21 cellular contexts compared by ENCODE assay signal in genomic region chr2:32712870-32713269, GRCh38.
DNase-seq lines count a peak whose midpoint lies in the region; ATAC-seq, FAIRE-seq and TF ChIP-seq lines count a peak whose summit lies in the region.
"Had no signal": no experiment of that assay in that cellular context is flagged by ENCODE, and none has a peak within 500 bp of the region (broad histone marks: within the 10 kb centered on the region; RNA-seq: fewer than 3 reads in every experiment).

No MANE protein-coding gene starts in this region.

- H3K9me3 Mint-ChIP-seq in nephron, result no peaks in the 10 kb centered on the region
- H3K9me3 Mint-ChIP-seq: activated naive CD4-positive, alpha-beta T cell treated with anti-CD3 and anti-CD28 coated beads, Interleukin-2, amount 50 U/mL, for 24 hours had no signal

- H3K27ac Mint-ChIP-seq in nephron, result peak overlapping the region in 2 of 3 experiments; percentile 8 to 18
- H3K27ac Mint-ChIP-seq: activated B cell treated with CpG ODN at 0.5 μM for 24 hours; activated naive CD4-positive, alpha-beta T cell treated with anti-CD3 and anti-CD28 coated beads, Interleukin-2, amount 50 U/mL, for 24 hours; activated T-helper 1 cell treated with anti-CD3 and anti-CD28 coated beads, Interleukin-12 subunit alpha, Interleukin-12 subunit beta, Interleukin-2, Interleukin-4 antibody, amounts not matched to agents 30 ng/mL and 10 ng/mL and 1 ng/mL, durations not matched to agents 14 hours and 24 hours and 36 hours had no signal

- peaks cover 4 to 21% of the 10 kb centered on the region in 2 donors for H3K4me1 ChIP-seq in ascending aorta

- no peaks in the 10 kb centered on the region for H3K27me3 ChIP-seq in ascending aorta

- no peak overlapping the region for H3K4me3 ChIP-seq in LNCaP clone FGC (ENCODE audit: low read depth, low read length)
- H3K4me3 ChIP-seq in ascending aorta, result no peak overlapping the region
- no peak overlapping the region for H3K4me3 ChIP-seq in fibroblast of mammary gland (ENCODE audit: control insufficient read depth, low read depth, low read length)
- H3K4me3 ChIP-seq: prostate gland had no signal

- H3K36me3 ChIP-seq in ascending aorta, result no peaks in the 10 kb centered on the region
- H3K36me3 ChIP-seq: prostate gland had no signal

- peak overlapping the region; percentile 72 to 80 for H3K27ac ChIP-seq in ascending aorta
- H3K27ac ChIP-seq: prostate gland had no signal

- intact Hi-C loops in ascending aorta (cut with DNase I), result loop anchor here (2.0 to 5.0 kb wide), 3 partner anchors 66 to 654 kb away; partner anchors contain the start of gene TTC27

- ATAC-seq in GM18867 (IDR thresholded peaks at IDR 0.05; ENCODE audit: unreplicated experiment), result no peak

- no peaks in the 10 kb centered on the region for H3K9me3 ChIP-seq in ascending aorta
- H3K9me3 ChIP-seq: prostate gland had no signal

- no peak overlapping the region for H3K4me3 Mint-ChIP-seq in nephron
- H3K4me3 Mint-ChIP-seq: activated B cell treated with CpG ODN at 0.5 μM for 24 hours; activated naive CD4-positive, alpha-beta T cell treated with anti-CD3 and anti-CD28 coated beads, Interleukin-2, amount 50 U/mL, for 24 hours; activated T-helper 1 cell treated with anti-CD3 and anti-CD28 coated beads, Interleukin-12 subunit alpha, Interleukin-12 subunit beta, Interleukin-2, Interleukin-4 antibody, amounts not matched to agents 30 ng/mL and 10 ng/mL and 1 ng/mL, durations not matched to agents 14 hours and 24 hours and 36 hours had no signal

- no peak for FAIRE-seq in HTR-8/SVneo (lab: Jason Lieb, UNC)
- FAIRE-seq: D721Med had no signal

- TF ChIP-seq CTCF in LNCaP clone FGC (IDR thresholded peaks at IDR 0.05; ENCODE audit: control insufficient read depth, extremely low read depth, insufficient read depth), result no peak
- TF ChIP-seq CTCF in ascending aorta (IDR thresholded peaks at IDR 0.05), result no peak
- no peak for TF ChIP-seq CTCF in fibroblast of mammary gland (conservative IDR thresholded peaks at IDR 0.05; ENCODE audit: control insufficient read depth, insufficient read depth, low read depth, low read length)
- no peak for TF ChIP-seq CTCF in nephron (IDR thresholded peaks at IDR 0.05; ENCODE audit: unreplicated experiment in 3 of 3)

- H3K27me3 Mint-ChIP-seq in nephron (ENCODE audit: low read depth), result no peaks in the 10 kb centered on the region
- H3K27me3 Mint-ChIP-seq: activated B cell treated with CpG ODN at 0.5 μM for 24 hours; activated naive CD4-positive, alpha-beta T cell treated with anti-CD3 and anti-CD28 coated beads, Interleukin-2, amount 50 U/mL, for 24 hours had no signal

- H3K36me3 Mint-ChIP-seq in nephron (ENCODE audit: low read depth), result peaks cover 22% of the 10 kb centered on the region

- DNase-seq in LNCaP clone FGC (ENCODE audit: low read depth), result peak; percentile 48
- peak in 1 of 2 donors; percentile 67 for DNase-seq in ascending aorta (ENCODE audit: low spot score in 2 of 2)
- DNase-seq in fibroblast of mammary gland (ENCODE audit: low read depth), result peak; percentile 54
- DNase-seq in NCI-H1105 treated with DMSO at 0.1 percent for 48 hours (lab: John Stamatoyannopoulos, UW), result no peak
- no peak for DNase-seq in HTR-8/SVneo (ENCODE audit: insufficient read length, low spot score)
- no peak for DNase-seq in iPS-NIHi11 (ENCODE audit: low spot score)
- DNase-seq: activated B cell treated with CpG ODN at 0.5 μM for 24 hours; anterior cingulate cortex; effector memory CD4-positive, alpha-beta T cell; KBM-7; mammary epithelial cell; NCI-H187 treated with DMSO at 0.1 percent for 48 hours; stimulated activated CD8-positive, alpha-beta memory T cell treated with anti-CD3 and anti-CD28 coated beads, Interleukin-4, amount 100 ng/mL, for 48 hours; T-helper 9 cell; trophoblast cell had no signal

- H3K4me1 Mint-ChIP-seq in nephron, result peaks cover 42% of the 10 kb centered on the region

Comparison
In these comparisons a context has a peak if more than half of its experiments do, and no peak if none do; other contexts are left out.
1. DNase-seq: peak in LNCaP clone FGC (single experiment) and fibroblast of mammary gland (single experiment); none in NCI-H1105 treated with DMSO at 0.1 percent for 48 hours (single experiment), HTR-8/SVneo (single experiment) and iPS-NIHi11 (single experiment).